Comparison of ENCODE assay signal across 18 cellular contexts in genomic region chr5:122858451-122858850, GRCh38. TPM values are rescaled to one million over a fixed set of nuclear protein-coding genes. Genes with fewer than 3 reads are reported as not detected.
DNase-seq lines count a peak whose midpoint lies in the region; FAIRE-seq and TF ChIP-seq lines count a peak whose summit lies in the region.
"Had no signal": no experiment of that assay in that cellular context is flagged by ENCODE, and none has a peak within 500 bp of the region (broad histone marks: within the 10 kb centered on the region; RNA-seq: fewer than 3 reads in every experiment).

No MANE protein-coding gene starts in this region.

- no peak overlapping the region for H3K4me3 ChIP-seq in adipocyte (ENCODE audit: low read length)
- no peak overlapping the region for H3K4me3 ChIP-seq in keratinocyte (ENCODE audit: control insufficient read depth in 2 of 3, extremely low read depth in 1 of 3, insufficient read depth in 2 of 3, low read depth in 1 of 3, low read length in 3 of 3)
- no peak overlapping the region for H3K4me3 ChIP-seq in OCI-LY7 (ENCODE audit: low read depth, low read length, poor library complexity, severe bottlenecking)
- H3K4me3 ChIP-seq: coronary artery, neural progenitor cell, SJCRH30, upper lobe of left lung had no signal

- H3K36me3 ChIP-seq in adipocyte (ENCODE audit: control insufficient read depth, insufficient read depth, low read length, severe bottlenecking), result peaks cover 5% of the 10 kb centered on the region
- H3K36me3 ChIP-seq in keratinocyte (ENCODE audit: control insufficient read depth in 2 of 2, extremely low read depth in 1 of 2, insufficient read depth in 2 of 2, low read length in 2 of 2), result no peaks in the 10 kb centered on the region
- no peaks in the 10 kb centered on the region for H3K36me3 ChIP-seq in OCI-LY7 (ENCODE audit: insufficient read depth, low read length)
- H3K36me3 ChIP-seq: neural progenitor cell, SJCRH30, upper lobe of left lung had no signal

- no peak for TF ChIP-seq POLR2A in H54 (IDR thresholded peaks at IDR 0.05; ENCODE audit: low read depth, low read length)
- no peak for TF ChIP-seq POLR2A in GM12891 (IDR thresholded peaks at IDR 0.05; ENCODE audit: low read depth, low read length)

- no peak for TF ChIP-seq CTCF in keratinocyte (optimal IDR thresholded peaks at IDR 0.05 in 1 of 3, IDR thresholded peaks at IDR 0.05 in 1 of 3, conservative IDR thresholded peaks at IDR 0.05 in 1 of 3; ENCODE audit: extremely low read depth in 1 of 3, insufficient read depth in 2 of 3, low read length in 3 of 3)
- TF ChIP-seq CTCF in OCI-LY7 (conservative IDR thresholded peaks at IDR 0.05; ENCODE audit: low read length), result no peak

- H3K27ac ChIP-seq in keratinocyte (ENCODE audit: control insufficient read depth, insufficient read depth, low read length) (no peak overlapping the region), OCI-LY7 (ENCODE audit: low read depth, low read length, poor library complexity, severe bottlenecking) (no peak overlapping the region)
- H3K27ac ChIP-seq: C4-2B, coronary artery, neural progenitor cell, SJCRH30, upper lobe of left lung had no signal

- dilution Hi-C loops in keratinocyte (cut with MboI; ENCODE audit: extremely low pct_ligation_motif_present, low sequenced_read_pairs), result no loop called here

- peaks cover 49% of the 10 kb centered on the region for H3K79me2 ChIP-seq in keratinocyte (ENCODE audit: control insufficient read depth, insufficient read depth, low read length)
- H3K79me2 ChIP-seq in OCI-LY7 (ENCODE audit: insufficient read depth, low read depth, low read length), result no peaks in the 10 kb centered on the region

- H3K27me3 ChIP-seq in adipocyte (replicated peaks; ENCODE audit: control insufficient read depth, insufficient read depth, low read length) (no peaks in the 10 kb centered on the region), keratinocyte (ENCODE audit: control insufficient read depth, extremely low read depth, insufficient read depth, low read length) (no peaks in the 10 kb centered on the region)
- H3K27me3 ChIP-seq: neural progenitor cell, SJCRH30, upper lobe of left lung had no signal

- no TSS peak for BruUV-seq in OCI-LY7 (replicated peaks; lab: Mats Ljungman, UMichigan)

- peaks cover 7% of the 10 kb centered on the region for H3K4me1 ChIP-seq in adipocyte (ENCODE audit: control insufficient read depth, insufficient read depth, low read length)
- no peaks in the 10 kb centered on the region for H3K4me1 ChIP-seq in keratinocyte (ENCODE audit: control insufficient read depth, extremely low read depth, insufficient read depth, low read length)
- no peaks in the 10 kb centered on the region for H3K4me1 ChIP-seq in OCI-LY7 (ENCODE audit: insufficient read depth, low read length, poor library complexity, severe bottlenecking)
- H3K4me1 ChIP-seq: SJCRH30, upper lobe of left lung had no signal

- FAIRE-seq in H54 (lab: Jason Lieb, UNC), result peak; percentile 15
- FAIRE-seq in keratinocyte (lab: Jason Lieb, UNC), result peak; percentile 34
- no peak for FAIRE-seq in GM12891 (lab: Jason Lieb, UNC)
- FAIRE-seq: H1 had no signal

- POLR2A ChIA-PET in OCI-LY7 (lab: Charles Lee), result no interaction called here

- H4K20me1 ChIP-seq in keratinocyte (ENCODE audit: control insufficient read depth, extremely low read depth, insufficient read depth, low read length) (no peaks in the 10 kb centered on the region), OCI-LY7 (ENCODE audit: insufficient read depth, low read length) (no peaks in the 10 kb centered on the region)

- DNase-seq in H54 (ENCODE audit: insufficient read length, low spot score) (no peak), NCI-H1105 (lab: John Stamatoyannopoulos, UW) (peak; percentile 48), adipocyte (ENCODE audit: low read depth) (peak; percentile 35), keratinocyte (ENCODE audit: low read depth, low spot score) (no peak), GM12891 (ENCODE audit: insufficient read length, low spot score) (no peak), T-helper 1 cell (no peak), OCI-LY7 (ENCODE audit: low spot score) (no peak)
- DNase-seq: activated CD4-positive, alpha-beta memory T cell treated with anti-CD3 and anti-CD28 coated beads for 36 hours; amygdala; mesenchymal stem cell; NCI-H1417 treated with DMSO at 0.1 percent for 48 hours; stimulated activated CD4-positive, alpha-beta T cell treated with anti-CD3 and anti-CD28 coated beads, Interleukin-4, amount 100 ng/mL, for 1 hour; upper lobe of left lung had no signal

- intact Hi-C loops in OCI-LY7 (cut with micrococcal nuclease; ENCODE audit: unreplicated experiment), result no loop called here

- no peaks in the 10 kb centered on the region for H3K9me2 ChIP-seq in OCI-LY7 (ENCODE audit: insufficient read depth, low read length)

- H3K9ac ChIP-seq in adipocyte (ENCODE audit: low read length) (no peak overlapping the region), keratinocyte (ENCODE audit: control insufficient read depth, extremely low read depth, insufficient read depth, low read length) (no peak overlapping the region)
- H3K9ac ChIP-seq: neural progenitor cell had no signal

- H3K9me3 ChIP-seq in adipocyte (ENCODE audit: control insufficient read depth, low read length) (no peaks in the 10 kb centered on the region), keratinocyte (ENCODE audit: control insufficient read depth, low read depth, low read length) (no peaks in the 10 kb centered on the region), OCI-LY7 (ENCODE audit: low read length) (no peaks in the 10 kb centered on the region)
- H3K9me3 ChIP-seq: SJCRH30, upper lobe of left lung had no signal

- CTCF ChIA-PET in OCI-LY7 (lab: Charles Lee; ENCODE audit: unreplicated experiment), result no interaction called here

- H2AFZ ChIP-seq in keratinocyte (ENCODE audit: control insufficient read depth, low read length), result no peak overlapping the region
- no peak overlapping the region for H2AFZ ChIP-seq in OCI-LY7 (ENCODE audit: low read length)
- H2AFZ ChIP-seq: neural progenitor cell had no signal

- H3K9me1 ChIP-seq in keratinocyte (ENCODE audit: control insufficient read depth, extremely low read depth, insufficient read depth, low read length), result no peaks in the 10 kb centered on the region

- no peak overlapping the region for H3K4me2 ChIP-seq in keratinocyte (ENCODE audit: control insufficient read depth, extremely low read depth, insufficient read depth, low read depth, low read length)
- no peak overlapping the region for H3K4me2 ChIP-seq in OCI-LY7 (ENCODE audit: low read length)
- H3K4me2 ChIP-seq: neural progenitor cell had no signal

TF ChIP-seq in GM12891, 5 proteins besides CTCF, POLR2A, EP300 and RAD21:
- TF ChIP-seq PAX5 (IDR thresholded peaks at IDR 0.05; ENCODE audit: insufficient read depth, low read length, severe bottlenecking) (no peak), POU2F2 (IDR thresholded peaks at IDR 0.05; ENCODE audit: low read depth, low read length) (no peak), TAF1 (IDR thresholded peaks at IDR 0.05; ENCODE audit: low read depth, low read length) (no peak), POLR2AphosphoS5 (IDR thresholded peaks at IDR 0.05; ENCODE audit: low read depth, low read length) (no peak), SPI1 (IDR thresholded peaks at IDR 0.05; ENCODE audit: low read depth, low read length) (no peak)

RNA-seq across cellular contexts. Expression of gene SNX24, which starts 13.0 kb away (rescaled TPM):
- 10.6 to 15.7 TPM (median 15.0 TPM) in 3 replicates for polyA plus RNA-seq in keratinocyte
- polyA plus RNA-seq in keratinocyte (2011; ENCODE audit: low read depth), result 8.2 TPM
- polyA plus RNA-seq in keratinocyte (2011; cell fraction: cytosol; rRNA removed), result 17.9 and 35.9 TPM in 2 replicates
- 17.7 and 20.0 TPM in 2 replicates for polyA plus RNA-seq in keratinocyte (2011; cell fraction: nucleus; rRNA removed)
- 27.9 and 33.5 TPM in 2 replicates for polyA plus RNA-seq in keratinocyte (2012; ENCODE audit: low replicate concordance)
- polyA minus RNA-seq in keratinocyte, result 2.1 to 10.5 TPM (median 8.7 TPM) in 3 replicates
- polyA minus RNA-seq in keratinocyte (2011; cell fraction: cytosol; rRNA and poly(A)+ RNA removed), result 14.0 TPM
- 7.6 and 13.8 TPM in 2 replicates for polyA minus RNA-seq in keratinocyte (2011; cell fraction: nucleus; rRNA and poly(A)+ RNA removed)
- 3.7 TPM for polyA plus RNA-seq in GM12891 (2012; ENCODE audit: low read depth, missing spikeins)
- total RNA-seq in OCI-LY7 (2014; rRNA removed; shearing (Covaris generic)), result 5.7 and 6.9 TPM in 2 replicates
- total RNA-seq in OCI-LY7 (2022), result 14.5 and 19.6 TPM in 2 replicates

Comparison
In these comparisons a context has a peak if more than half of its experiments do, and no peak if none do; other contexts are left out.
1. DNase-seq: peak in NCI-H1105 (single experiment) and adipocyte (single experiment); none in H54 (single experiment), keratinocyte (single experiment), GM12891 (single experiment), T-helper 1 cell (0 of 5) and OCI-LY7 (single experiment).